8 cellular contexts compared by ENCODE assay signal in the genomic region with DNA sequence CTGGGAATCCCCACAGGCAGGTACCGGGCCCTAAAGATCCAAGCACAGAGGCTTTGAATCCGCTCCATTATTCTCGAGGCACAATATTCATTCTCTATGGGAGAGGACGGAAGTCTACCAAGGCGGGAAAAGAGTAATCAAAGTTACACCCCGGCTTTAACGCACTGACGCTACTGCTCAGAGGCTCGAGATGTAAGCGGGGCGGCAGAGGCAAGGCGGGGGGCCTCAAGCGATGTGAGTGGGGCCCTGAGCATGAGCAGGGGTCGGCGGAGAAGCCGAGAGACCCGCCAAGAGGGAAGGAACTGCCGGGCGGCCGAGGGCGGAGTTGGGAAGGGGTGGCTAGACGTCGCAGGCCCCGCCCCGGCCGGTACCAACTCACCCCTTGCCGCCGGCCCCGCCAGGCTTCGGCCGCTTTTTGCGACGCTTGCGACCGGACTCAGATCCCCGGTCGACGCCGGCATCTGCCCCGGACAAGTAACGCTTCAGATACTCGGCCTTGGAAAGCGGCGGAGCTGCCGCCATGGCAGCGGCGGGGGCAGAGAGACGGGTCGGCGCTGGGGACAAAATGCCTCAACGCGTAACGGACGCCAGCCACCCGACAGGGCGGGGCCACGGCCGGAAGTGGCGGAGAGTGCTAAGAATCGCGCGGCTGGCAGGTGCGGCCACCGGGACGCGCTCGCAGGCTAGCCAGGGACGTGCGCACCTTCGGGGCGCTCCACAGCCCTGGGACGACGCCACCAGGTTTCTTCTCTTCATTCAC. TPM values are rescaled to one million over a fixed set of nuclear protein-coding genes. Genes with fewer than 3 reads are reported as not detected.
DNase-seq lines count a peak whose midpoint lies in the region; ATAC-seq and TF ChIP-seq lines count a peak whose summit lies in the region.

A gene with protein sequence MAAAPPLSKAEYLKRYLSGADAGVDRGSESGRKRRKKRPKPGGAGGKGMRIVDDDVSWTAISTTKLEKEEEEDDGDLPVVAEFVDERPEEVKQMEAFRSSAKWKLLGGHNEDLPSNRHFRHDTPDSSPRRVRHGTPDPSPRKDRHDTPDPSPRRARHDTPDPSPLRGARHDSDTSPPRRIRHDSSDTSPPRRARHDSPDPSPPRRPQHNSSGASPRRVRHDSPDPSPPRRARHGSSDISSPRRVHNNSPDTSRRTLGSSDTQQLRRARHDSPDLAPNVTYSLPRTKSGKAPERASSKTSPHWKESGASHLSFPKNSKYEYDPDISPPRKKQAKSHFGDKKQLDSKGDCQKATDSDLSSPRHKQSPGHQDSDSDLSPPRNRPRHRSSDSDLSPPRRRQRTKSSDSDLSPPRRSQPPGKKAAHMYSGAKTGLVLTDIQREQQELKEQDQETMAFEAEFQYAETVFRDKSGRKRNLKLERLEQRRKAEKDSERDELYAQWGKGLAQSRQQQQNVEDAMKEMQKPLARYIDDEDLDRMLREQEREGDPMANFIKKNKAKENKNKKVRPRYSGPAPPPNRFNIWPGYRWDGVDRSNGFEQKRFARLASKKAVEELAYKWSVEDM (minus strand): TSS at position 545 of the 760 bp plus-strand sequence. CDS start 23 bp downstream, at position 522.

- H3K27ac ChIP-seq in C4-2B (peak within 1 kb of the TSS; percentile 94), dorsolateral prefrontal cortex (peak within 1 kb of the TSS; percentile 71 to 99 (median 92))

- TF ChIP-seq CTCF in C4-2B (conservative IDR thresholded peaks at IDR 0.05) = no peak
- peak in 47 of 56 donors; percentile 6 to 62 (median 33) for TF ChIP-seq CTCF in dorsolateral prefrontal cortex (IDR thresholded peaks at IDR 0.05 in 54 of 56, conservative IDR thresholded peaks at IDR 0.05 in 2 of 56; ENCODE audit: low read depth in 1 of 56, partially characterized antibody in 56 of 56)
- TF ChIP-seq CTCF in lower leg skin (IDR thresholded peaks at IDR 0.05) = no peak

- POLR2A ChIA-PET in activated CD4-positive, alpha-beta memory T cell treated with anti-CD3 and anti-CD28 coated beads for 36 hours (lab: Charles Lee) = interaction anchor here (1.1 to 2.1 kb wide), 8 partner anchors 10 to 79 kb away, joined by 3 to 10 read pairs (median 4); partner anchors contain the start of gene ZPR1

- H3K4me3 ChIP-seq in dorsolateral prefrontal cortex (peak within 1 kb of the TSS; percentile 62 to 100 (median 96)), lower leg skin (ENCODE audit: low read depth, poor library complexity, severe bottlenecking) (peak within 1 kb of the TSS; percentile 61)

- peaks cover 55% of the 10 kb centered on the region for H3K4me1 Mint-ChIP-seq in activated CD4-positive, alpha-beta memory T cell treated with anti-CD3 and anti-CD28 coated beads for 36 hours (ENCODE audit: low read depth)

- no peaks in the 10 kb centered on the region for H3K9me3 Mint-ChIP-seq in activated CD4-positive, alpha-beta memory T cell treated with anti-CD3 and anti-CD28 coated beads for 36 hours

- CTCF ChIA-PET in activated CD4-positive, alpha-beta memory T cell treated with anti-CD3 and anti-CD28 coated beads for 36 hours (lab: Charles Lee) = interaction anchor here (1.2 to 2.1 kb wide), 2 partner anchors 18 to 63 kb away, joined by 5 to 14 read pairs; partner anchors contain the start of gene APOA5

- peaks cover 29% of the 10 kb centered on the region for H3K36me3 Mint-ChIP-seq in activated CD4-positive, alpha-beta memory T cell treated with anti-CD3 and anti-CD28 coated beads for 36 hours

- TF ChIP-seq POLR2A in lower leg skin (IDR thresholded peaks at IDR 0.05) = no peak

- no peaks in the 10 kb centered on the region for H3K27me3 Mint-ChIP-seq in activated CD4-positive, alpha-beta memory T cell treated with anti-CD3 and anti-CD28 coated beads for 36 hours

- DNase-seq in NCI-H82 treated with DMSO at 0.1 percent for 48 hours (lab: John Stamatoyannopoulos, UW; ENCODE audit: unreplicated experiment) = peak; percentile 55
- DNase-seq in activated CD4-positive, alpha-beta memory T cell treated with anti-CD3 and anti-CD28 coated beads for 36 hours = peak; percentile 96
- DNase-seq in dorsolateral prefrontal cortex = peak; percentile 80 to 92 (median 86)
- DNase-seq in lower leg skin (ENCODE audit: low spot score in 2 of 2) = peak; percentile 80 to 98
- peak; percentile 84 to 95 (median 85) for DNase-seq in stimulated activated CD4-positive, alpha-beta T cell treated with anti-CD3 and anti-CD28 coated beads, TNF-alpha, amount 100 ng/mL, for 1 hour (ENCODE audit: low read depth in 3 of 3, low spot score in 1 of 3)

- H3K4me3 Mint-ChIP-seq in activated CD4-positive, alpha-beta memory T cell treated with anti-CD3 and anti-CD28 coated beads for 36 hours = peak within 1 kb of the TSS; percentile 99

- WGBS in lower leg skin, 2 donors = 0 to 1% methylated on average over 29 to 39 of the region's 73 CpGs

- intact Hi-C loops in activated CD4-positive, alpha-beta memory T cell treated with anti-CD3 and anti-CD28 coated beads for 36 hours (cut with micrococcal nuclease) = loop anchor here (1.0 to 5.0 kb wide), 5 partner anchors 16 to 460 kb away; partner anchors contain the start of genes PCSK7, RNF214, SIK3 and ZPR1
- intact Hi-C loops in dorsolateral prefrontal cortex (cut with DNase I) = loop anchor here (5.0 kb wide), 1 partner anchor 455 kb away; no protein-coding TSS in a partner anchor
- intact Hi-C loops in lower leg skin (cut with DNase I; ENCODE audit: low total_unique reads) = no loop called here

- no peaks in the 10 kb centered on the region for H3K27me3 ChIP-seq in dorsolateral prefrontal cortex

- H3K27ac Mint-ChIP-seq in activated CD4-positive, alpha-beta memory T cell treated with anti-CD3 and anti-CD28 coated beads for 36 hours = peak within 1 kb of the TSS; percentile 95

- ATAC-seq in GM19351 (IDR thresholded peaks at IDR 0.05; ENCODE audit: unreplicated experiment) = peak; percentile 88
- ATAC-seq in HG03520 (IDR thresholded peaks at IDR 0.05; ENCODE audit: unreplicated experiment) = peak; percentile 79

RNA-seq across cellular contexts. Expression of the gene that starts here (rescaled TPM):
- 10 to 100 TPM; 30.3 to 32.7 TPM for total RNA-seq in activated CD4-positive, alpha-beta memory T cell treated with anti-CD3 and anti-CD28 coated beads for 36 hours
- total RNA-seq in dorsolateral prefrontal cortex (10 to 100 TPM in 113 of 120 experiments, 1 to 10 TPM in 7; 7.8 to 19.6 (median 12.4) TPM), lower leg skin (10 to 100 TPM; 13.8 to 17.2 (median 15.8) TPM)

Comparison
In these comparisons a context has a peak if more than half of its experiments do, and no peak if none do; other contexts are left out.
1. Peak in every context shown above with its lines: DNase-seq, ATAC-seq, H3K4me3 ChIP-seq and H3K27ac ChIP-seq.
2. CTCF ChIP-seq: peak in dorsolateral prefrontal cortex (47 of 56); none in C4-2B (single experiment) and lower leg skin (0 of 3).